Comparison of ENCODE assay signal across 21 cellular contexts in the genomic region with DNA sequence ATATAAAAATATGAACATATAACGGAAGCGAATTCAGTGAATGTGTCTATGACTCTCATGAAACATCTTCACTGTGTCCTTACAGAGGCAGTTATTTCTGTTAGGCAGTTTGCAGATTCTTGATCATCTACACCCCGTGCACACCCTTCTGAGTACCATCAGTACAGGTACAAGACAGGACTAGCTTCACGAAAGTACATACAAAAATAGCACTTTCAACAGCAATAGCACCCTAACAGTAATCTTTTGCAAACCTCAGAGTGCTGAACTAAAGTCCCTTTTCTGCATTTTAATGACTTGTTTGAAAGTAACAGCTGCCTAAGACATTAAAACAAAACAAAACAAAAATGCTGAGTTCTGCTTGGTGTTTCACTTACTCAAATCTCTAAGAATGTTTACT.
"Had no signal": no experiment of that assay in that cellular context is flagged by ENCODE, and none has a peak within 500 bp of the region (broad histone marks: within the 10 kb centered on the region; RNA-seq: fewer than 3 reads in every experiment).

No MANE protein-coding gene starts in this region.

- H3K27ac Mint-ChIP-seq: IgD-negative memory B cell had no signal

- H3K9ac ChIP-seq: KMS-11, SK-N-SH had no signal

- H3K4me3 ChIP-seq: K562 had no signal

- H3K9me2 ChIP-seq: SK-N-SH had no signal

- H3K9me3 ChIP-seq: SK-N-SH had no signal

- H3K4me2 ChIP-seq: KMS-11, SK-N-SH had no signal

- H3K27me3 Mint-ChIP-seq: IgD-negative memory B cell had no signal

- H3K36me3 Mint-ChIP-seq: IgD-negative memory B cell had no signal

- DNase-seq: Kasumi-1, NCI-H1092, NCI-H1105 treated with DMSO at 0.1 percent for 48 hours, NCI-H1417 treated with DMSO at 0.1 percent for 48 hours, NCI-H146, NCI-H1694 treated with DMSO at 0.1 percent for 48 hours, NCI-H1930, NCI-H2081, NCI-H2107, NCI-H2227 treated with DMSO at 0.1 percent for 48 hours, NCI-H524, NCI-H526 treated with DMSO at 0.1 percent for 48 hours, NCI-H748 treated with DMSO at 0.1 percent for 48 hours, Right ventricle myocardium superior, RPMI8226, SK-N-SH, SW 1271 had no signal

- H3K4me3 Mint-ChIP-seq: IgD-negative memory B cell had no signal

- ATAC-seq: HepG2, K562 had no signal

- H3K4me1 Mint-ChIP-seq: IgD-negative memory B cell had no signal

- H3K27ac ChIP-seq: KMS-11 had no signal
